16 cellular contexts compared by ENCODE assay signal in the genomic region with DNA sequence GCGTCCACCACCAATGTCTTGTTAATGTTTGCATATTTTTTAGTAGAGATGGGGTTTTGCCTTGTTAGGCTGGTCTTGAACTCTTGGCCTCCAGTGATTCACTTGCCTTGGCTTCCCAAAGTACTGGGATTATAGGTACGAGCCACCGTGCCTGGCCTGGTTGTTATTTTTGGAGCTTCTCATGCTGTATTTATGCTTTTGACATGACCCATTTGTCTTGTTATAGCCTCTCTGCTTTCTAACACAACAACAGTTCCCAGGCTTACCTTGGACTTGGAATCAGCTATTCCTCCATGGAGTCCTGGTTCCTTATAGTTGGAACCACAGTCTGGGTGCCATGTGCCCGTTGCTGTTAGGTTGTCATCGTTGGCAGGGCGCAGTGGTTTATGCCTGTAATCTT. TPM values are rescaled to one million over a fixed set of nuclear protein-coding genes. Genes with fewer than 3 reads are reported as not detected.
DNase-seq lines count a peak whose midpoint lies in the region; ATAC-seq and TF ChIP-seq lines count a peak whose summit lies in the region.
"Had no signal": no experiment of that assay in that cellular context is flagged by ENCODE, and none has a peak within 500 bp of the region (broad histone marks: within the 10 kb centered on the region; RNA-seq: fewer than 3 reads in every experiment).

No MANE protein-coding gene starts in this region.

- H3K27me3 ChIP-seq in CD8-positive, alpha-beta T cell (ENCODE audit: insufficient read depth, low read length): no peaks in the 10 kb centered on the region
- H3K27me3 ChIP-seq in psoas muscle (ENCODE audit: insufficient read depth in 3 of 3, low read length in 2 of 3): no peaks in the 10 kb centered on the region
- no peaks in the 10 kb centered on the region for H3K27me3 ChIP-seq in gastrocnemius medialis
- H3K27me3 ChIP-seq: BLaER1 had no signal

- ATAC-seq in activated T-cell treated with anti-CD3 and anti-CD28 coated beads, Interleukin-2, amount 50 U/mL, for 72 hours (replicated peaks in 1 of 2): no peak
- no peak for ATAC-seq in CD8-positive, alpha-beta T cell
- ATAC-seq in psoas muscle: peak in 2 of 4 donors; percentile 75 to 82
- no peak for ATAC-seq in HG03457 (IDR thresholded peaks at IDR 0.05; ENCODE audit: unreplicated experiment)
- no peak for ATAC-seq in gastrocnemius medialis
- no peak for ATAC-seq in GM19023 (IDR thresholded peaks at IDR 0.05; ENCODE audit: unreplicated experiment)
- ATAC-seq: GM12878, GM23338 had no signal

- intact Hi-C loops in CD8-positive, alpha-beta T cell (cut with DNase I, micrococcal nuclease): no loop called here
- intact Hi-C loops in psoas muscle (cut with DNase I) (no loop called here), gastrocnemius medialis (cut with DNase I; ENCODE audit: low total_unique reads) (no loop called here)

- 57 to 76% (median 57%) methylated on average over 6 of the region's 6 CpGs for WGBS in psoas muscle, 3 donors

- TF ChIP-seq CTCF in CD8-positive, alpha-beta T cell (IDR thresholded peaks at IDR 0.05): no peak
- TF ChIP-seq CTCF in chondrocyte (IDR thresholded peaks at IDR 0.05): no peak
- TF ChIP-seq CTCF in psoas muscle (IDR thresholded peaks at IDR 0.05): no peak
- TF ChIP-seq CTCF in gastrocnemius medialis (IDR thresholded peaks at IDR 0.05 in 4 of 5, conservative IDR thresholded peaks at IDR 0.05 in 1 of 5): no peak

- no peaks in the 10 kb centered on the region for H3K4me1 ChIP-seq in CD8-positive, alpha-beta T cell (ENCODE audit: insufficient read depth, low read length)
- H3K4me1 ChIP-seq in psoas muscle: peaks cover 10% of the 10 kb centered on the region
- H3K4me1 ChIP-seq in gastrocnemius medialis: no peaks in the 10 kb centered on the region
- H3K4me1 ChIP-seq: BLaER1 had no signal

- TF ChIP-seq POLR2A in gastrocnemius medialis (IDR thresholded peaks at IDR 0.05): no peak

- peak overlapping the region; percentile 3 for H3K27ac ChIP-seq in CD8-positive, alpha-beta T cell (ENCODE audit: low read depth, low read length)
- peak overlapping the region; percentile 9 for H3K27ac ChIP-seq in psoas muscle
- H3K27ac ChIP-seq in gastrocnemius medialis: peak overlapping the region in 1 of 4 donors; percentile 20
- H3K27ac ChIP-seq: BLaER1 had no signal

- no peaks in the 10 kb centered on the region for H3K27me3 Mint-ChIP-seq in activated T-cell treated with anti-CD3 and anti-CD28 coated beads, Interleukin-2, amount 50 U/mL, for 24 hours
- no peaks in the 10 kb centered on the region for H3K27me3 Mint-ChIP-seq in activated T-cell treated with anti-CD3 and anti-CD28 coated beads, Interleukin-2, amount 50 U/mL, for 72 hours (ENCODE audit: low read depth)
- no peaks in the 10 kb centered on the region for H3K27me3 Mint-ChIP-seq in CD8-positive, alpha-beta T cell (ENCODE audit: low read depth)
- H3K27me3 Mint-ChIP-seq in chondrocyte (ENCODE audit: low read depth): no peaks in the 10 kb centered on the region
- H3K27me3 Mint-ChIP-seq: CD4-positive, CD25-positive, alpha-beta regulatory T cell had no signal

- peaks cover 13% of the 10 kb centered on the region for H3K36me3 ChIP-seq in CD8-positive, alpha-beta T cell (ENCODE audit: insufficient read depth, low read length)
- H3K36me3 ChIP-seq in psoas muscle (ENCODE audit: insufficient read depth in 1 of 2, low read depth in 1 of 2) (peaks cover 4 to 74% of the 10 kb centered on the region in 2 donors), gastrocnemius medialis (peaks cover 0 to 21% of the 10 kb centered on the region in 2 donors)

- H3K9me3 ChIP-seq in CD8-positive, alpha-beta T cell (ENCODE audit: low read length): no peaks in the 10 kb centered on the region
- H3K9me3 ChIP-seq in psoas muscle (no peaks in the 10 kb centered on the region), gastrocnemius medialis (no peaks in the 10 kb centered on the region)

- H3K4me1 Mint-ChIP-seq in activated T-cell treated with anti-CD3 and anti-CD28 coated beads, Interleukin-2, amount 50 U/mL, for 24 hours (ENCODE audit: low read depth): peaks cover 2% of the 10 kb centered on the region
- no peaks in the 10 kb centered on the region for H3K4me1 Mint-ChIP-seq in activated T-cell treated with anti-CD3 and anti-CD28 coated beads, Interleukin-2, amount 50 U/mL, for 72 hours (ENCODE audit: low read depth)
- H3K4me1 Mint-ChIP-seq in CD8-positive, alpha-beta T cell (ENCODE audit: low read depth): peaks cover 5% of the 10 kb centered on the region
- H3K4me1 Mint-ChIP-seq in chondrocyte (ENCODE audit: low read depth): peaks cover 23% of the 10 kb centered on the region
- H3K4me1 Mint-ChIP-seq: GM23338 had no signal

- POLR2A ChIA-PET in CD8-positive, alpha-beta T cell (lab: Charles Lee): no interaction called here

- H3K9me3 Mint-ChIP-seq in activated T-cell treated with anti-CD3 and anti-CD28 coated beads, Interleukin-2, amount 50 U/mL, for 24 hours: peaks cover 8% of the 10 kb centered on the region
- no peaks in the 10 kb centered on the region for H3K9me3 Mint-ChIP-seq in activated T-cell treated with anti-CD3 and anti-CD28 coated beads, Interleukin-2, amount 50 U/mL, for 72 hours
- peaks cover 6% of the 10 kb centered on the region for H3K9me3 Mint-ChIP-seq in CD8-positive, alpha-beta T cell
- no peaks in the 10 kb centered on the region for H3K9me3 Mint-ChIP-seq in chondrocyte (ENCODE audit: low read depth)

- CTCF ChIA-PET in CD8-positive, alpha-beta T cell (lab: Charles Lee): no interaction called here

- no peak overlapping the region for H3K4me3 ChIP-seq in CD8-positive, alpha-beta T cell (ENCODE audit: low read depth, low read length)
- no peak overlapping the region for H3K4me3 ChIP-seq in psoas muscle
- no peak overlapping the region for H3K4me3 ChIP-seq in gastrocnemius medialis
- H3K4me3 ChIP-seq: BLaER1, GM12878, GM23338 had no signal

- peak overlapping the region; percentile 46 for H3K27ac Mint-ChIP-seq in activated T-cell treated with anti-CD3 and anti-CD28 coated beads, Interleukin-2, amount 50 U/mL, for 24 hours
- no peak overlapping the region for H3K27ac Mint-ChIP-seq in activated T-cell treated with anti-CD3 and anti-CD28 coated beads, Interleukin-2, amount 50 U/mL, for 72 hours
- peak overlapping the region; percentile 66 for H3K27ac Mint-ChIP-seq in CD8-positive, alpha-beta T cell
- H3K27ac Mint-ChIP-seq in chondrocyte (ENCODE audit: unreplicated experiment): peak overlapping the region; percentile 5
- H3K27ac Mint-ChIP-seq: GM23338 had no signal

- peaks cover 85% of the 10 kb centered on the region for H3K36me3 Mint-ChIP-seq in activated T-cell treated with anti-CD3 and anti-CD28 coated beads, Interleukin-2, amount 50 U/mL, for 24 hours (ENCODE audit: low read depth)
- peaks cover 13 to 34% of the 10 kb centered on the region in 2 donors for H3K36me3 Mint-ChIP-seq in activated T-cell treated with anti-CD3 and anti-CD28 coated beads, Interleukin-2, amount 50 U/mL, for 72 hours (ENCODE audit: insufficient read depth in 2 of 2)
- H3K36me3 Mint-ChIP-seq in CD8-positive, alpha-beta T cell: peaks cover 71% of the 10 kb centered on the region
- H3K36me3 Mint-ChIP-seq in chondrocyte (ENCODE audit: low read depth): peaks cover 14% of the 10 kb centered on the region

- DNase-seq in activated T-cell treated with anti-CD3 and anti-CD28 coated beads, Interleukin-2, amount 50 U/mL, for 24 hours: no peak
- no peak for DNase-seq in activated T-cell treated with anti-CD3 and anti-CD28 coated beads, Interleukin-2, amount 50 U/mL, for 72 hours
- DNase-seq in CD8-positive, alpha-beta T cell: no peak
- DNase-seq in chondrocyte (ENCODE audit: low spot score) (no peak), psoas muscle (no peak), gastrocnemius medialis (no peak)
- DNase-seq: 8988T; AML-193; CD4-positive, CD25-positive, alpha-beta regulatory T cell; DMS79; H7 had no signal

- in situ Hi-C loops in gastrocnemius medialis (cut with MboI; ENCODE audit: low sequenced_read_pairs in 4 of 4): no loop called here

- H3K4me3 Mint-ChIP-seq in activated T-cell treated with anti-CD3 and anti-CD28 coated beads, Interleukin-2, amount 50 U/mL, for 24 hours: no peak overlapping the region
- H3K4me3 Mint-ChIP-seq in activated T-cell treated with anti-CD3 and anti-CD28 coated beads, Interleukin-2, amount 50 U/mL, for 72 hours: no peak overlapping the region
- no peak overlapping the region for H3K4me3 Mint-ChIP-seq in CD8-positive, alpha-beta T cell
- H3K4me3 Mint-ChIP-seq in chondrocyte (ENCODE audit: unreplicated experiment): no peak overlapping the region
- H3K4me3 Mint-ChIP-seq: CD4-positive, CD25-positive, alpha-beta regulatory T cell; GM23338 had no signal

RNA-seq across cellular contexts. Expression of a gene that starts 29.7 kb away (rescaled TPM):
- total RNA-seq in activated T-cell treated with anti-CD3 and anti-CD28 coated beads, Interleukin-2, amount 50 U/mL, for 72 hours: 10 to 100 TPM; 81.9 to 90.6 TPM
- total RNA-seq in CD8-positive, alpha-beta T cell: 10 to 100 TPM; 86.6 to 89.2 TPM
- total RNA-seq in chondrocyte (34.8 to 40.1 TPM (median 39.7 TPM) in 3 replicates), psoas muscle (10 to 100 TPM; 13.1 to 22.7 (median 21.1) TPM), gastrocnemius medialis (10 to 100 TPM; 22.6 to 33.2 (median 24.0) TPM)
- 10 to 100 TPM; 16.0 to 40.6 (median 26.9) TPM for polyA plus RNA-seq in psoas muscle

RNA-seq across cellular contexts. Expression of a gene that starts 33.6 kb away (rescaled TPM):
- 1 to 10 TPM; 2.7 to 3.1 TPM for total RNA-seq in activated T-cell treated with anti-CD3 and anti-CD28 coated beads, Interleukin-2, amount 50 U/mL, for 72 hours
- total RNA-seq in CD8-positive, alpha-beta T cell: 1 to 10 TPM; 1.9 to 3.2 TPM
- total RNA-seq in chondrocyte: 5.5 to 5.9 TPM (median 5.8 TPM) in 3 replicates
- total RNA-seq in psoas muscle: 1 to 10 TPM; 5.0 to 6.4 (median 5.4) TPM
- 1 to 10 TPM; 6.1 to 7.3 (median 7.1) TPM for polyA plus RNA-seq in psoas muscle
- 1 to 10 TPM; 5.0 to 7.7 (median 6.0) TPM for total RNA-seq in gastrocnemius medialis

RNA-seq across cellular contexts. Expression of a gene that starts 33.8 kb away (rescaled TPM):
- 10 to 100 TPM; 20.4 to 21.9 TPM for total RNA-seq in activated T-cell treated with anti-CD3 and anti-CD28 coated beads, Interleukin-2, amount 50 U/mL, for 72 hours
- 10 to 100 TPM; 33.9 to 44.4 TPM for total RNA-seq in CD8-positive, alpha-beta T cell
- total RNA-seq in chondrocyte (16.6 to 25.9 TPM (median 18.4 TPM) in 3 replicates), psoas muscle (10 to 100 TPM; 25.7 to 40.3 (median 31.3) TPM), gastrocnemius medialis (10 to 100 TPM; 36.5 to 60.6 (median 42.2) TPM)
- polyA plus RNA-seq in psoas muscle: 10 to 100 TPM; 32.6 to 44.9 (median 40.9) TPM
